Comparison of ENCODE assay signal across 24 cellular contexts in the genomic region with DNA sequence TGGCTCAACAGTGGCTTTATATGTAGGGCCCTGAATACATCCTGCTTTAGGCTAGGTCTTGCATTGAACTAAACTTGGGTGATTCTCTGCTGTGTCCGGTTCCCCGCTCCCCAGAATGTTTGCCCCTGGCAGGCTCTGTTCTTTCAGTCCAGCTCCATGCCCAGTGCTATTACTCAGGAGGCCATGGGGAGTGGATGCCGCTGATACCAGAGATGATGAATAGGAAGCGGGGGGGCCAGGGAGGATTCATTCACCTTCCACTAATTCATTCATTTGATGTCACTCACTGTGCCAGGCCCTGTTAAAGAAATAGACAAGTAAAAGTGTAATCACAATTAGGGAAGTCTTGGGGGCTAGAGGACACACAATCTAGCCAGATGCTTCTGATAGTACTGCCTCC.
"Had no signal": no experiment of that assay in that cellular context is flagged by ENCODE, and none has a peak within 500 bp of the region (broad histone marks: within the 10 kb centered on the region; RNA-seq: fewer than 3 reads in every experiment).

No MANE protein-coding gene starts in this region.

- H3K27me3 Mint-ChIP-seq: activated CD4-positive, alpha-beta T cell treated with anti-CD3 and anti-CD28 coated beads, Interleukin-2, amount 10 ng/mL, durations not matched to agents 7 days and 5 days; activated CD8-positive, alpha-beta T cell treated with anti-CD3 and anti-CD28 coated beads for 36 hours; naive B cell had no signal

- H3K9me3 Mint-ChIP-seq: activated CD4-positive, alpha-beta T cell treated with anti-CD3 and anti-CD28 coated beads, Interleukin-2, amount 10 ng/mL, durations not matched to agents 7 days and 5 days; activated CD8-positive, alpha-beta T cell treated with anti-CD3 and anti-CD28 coated beads for 36 hours; activated naive CD4-positive, alpha-beta T cell treated with anti-CD3 and anti-CD28 coated beads, Interleukin-2, amount 10 ng/mL, durations not matched to agents 7 days and 5 days; naive B cell; stimulated activated memory B cell treated with anti-CD40 and anti-IgM and Interleukin-4, amounts not matched to agents 10 μg/mL and 1 μg/mL and 100 μg/mL, for 72 hours; T-cell had no signal

- H3K27ac ChIP-seq: body of pancreas, coronary artery, heart right ventricle, right lobe of liver, skin epidermis, stomach, upper lobe of right lung, WERI-Rb-1 had no signal

- H3K36me3 Mint-ChIP-seq: activated CD8-positive, alpha-beta memory T cell treated with anti-CD3 and anti-CD28 coated beads, Interleukin-2, amount 10 ng/mL, durations not matched to agents 7 days and 5 days; activated naive CD4-positive, alpha-beta T cell treated with anti-CD3 and anti-CD28 coated beads, Interleukin-2, amount 10 ng/mL, durations not matched to agents 7 days and 5 days; naive B cell; stimulated activated memory B cell treated with anti-CD40 and anti-IgM and Interleukin-4, amounts not matched to agents 10 μg/mL and 1 μg/mL and 100 μg/mL, for 72 hours; T-cell had no signal

- H3K4me1 Mint-ChIP-seq: activated CD4-positive, alpha-beta T cell treated with anti-CD3 and anti-CD28 coated beads, Interleukin-2, amount 10 ng/mL, durations not matched to agents 7 days and 5 days; activated CD8-positive, alpha-beta memory T cell treated with anti-CD3 and anti-CD28 coated beads, Interleukin-2, amount 10 ng/mL, durations not matched to agents 7 days and 5 days; activated naive CD4-positive, alpha-beta T cell treated with anti-CD3 and anti-CD28 coated beads, Interleukin-2, amount 10 ng/mL, durations not matched to agents 7 days and 5 days; naive B cell; stimulated activated memory B cell treated with anti-CD40 and anti-IgM and Interleukin-4, amounts not matched to agents 10 μg/mL and 1 μg/mL and 100 μg/mL, for 72 hours; T-cell had no signal

- H3K4me3 ChIP-seq: body of pancreas, coronary artery, heart right ventricle, lung, right lobe of liver, skin epidermis, stomach, upper lobe of right lung had no signal

- DNase-seq: activated CD4-positive, alpha-beta T cell treated with anti-CD3 and anti-CD28 coated beads, Interleukin-2, amount 10 ng/mL, durations not matched to agents 7 days and 5 days; activated CD4-positive, CD25-positive, alpha-beta regulatory T cell treated with anti-CD3 and anti-CD28 coated beads, Interleukin-2, amount 50 U/mL, for 72 hours; activated CD8-positive, alpha-beta memory T cell treated with anti-CD3 and anti-CD28 coated beads, Interleukin-2, amount 10 ng/mL, durations not matched to agents 7 days and 5 days; activated CD8-positive, alpha-beta T cell treated with anti-CD3 and anti-CD28 coated beads for 36 hours; activated effector memory CD4-positive, alpha-beta T cell treated with anti-CD3 and anti-CD28 coated beads, Interleukin-2, amount 50 U/mL, for 16 hours; activated naive CD4-positive, alpha-beta T cell treated with anti-CD3 and anti-CD28 coated beads, Interleukin-2, amount 10 ng/mL, durations not matched to agents 7 days and 5 days; activated T-cell treated with anti-CD3 and anti-CD28 coated beads for 4 hours; body of pancreas; erythroblast; heart right ventricle; naive B cell; occipital lobe; stimulated activated CD4-positive, alpha-beta T cell treated with anti-CD3 and anti-CD28 coated beads, Interleukin-2, amount 100 ng/mL, for 24 hours; stomach; T-cell; upper lobe of right lung; WERI-Rb-1 had no signal

- H3K27ac Mint-ChIP-seq: activated CD4-positive, alpha-beta T cell treated with anti-CD3 and anti-CD28 coated beads, Interleukin-2, amount 10 ng/mL, durations not matched to agents 7 days and 5 days; activated CD8-positive, alpha-beta memory T cell treated with anti-CD3 and anti-CD28 coated beads, Interleukin-2, amount 10 ng/mL, durations not matched to agents 7 days and 5 days; activated CD8-positive, alpha-beta T cell treated with anti-CD3 and anti-CD28 coated beads for 36 hours; activated naive CD4-positive, alpha-beta T cell treated with anti-CD3 and anti-CD28 coated beads, Interleukin-2, amount 10 ng/mL, durations not matched to agents 7 days and 5 days; naive B cell; stimulated activated memory B cell treated with anti-CD40 and anti-IgM and Interleukin-4, amounts not matched to agents 10 μg/mL and 1 μg/mL and 100 μg/mL, for 72 hours; T-cell had no signal

- H3K9me3 ChIP-seq: body of pancreas, heart right ventricle, right lobe of liver, stomach, upper lobe of right lung had no signal

- FAIRE-seq: keratinocyte, TTC549 had no signal

- H3K4me3 Mint-ChIP-seq: activated CD4-positive, alpha-beta T cell treated with anti-CD3 and anti-CD28 coated beads, Interleukin-2, amount 10 ng/mL, durations not matched to agents 7 days and 5 days; activated CD8-positive, alpha-beta memory T cell treated with anti-CD3 and anti-CD28 coated beads, Interleukin-2, amount 10 ng/mL, durations not matched to agents 7 days and 5 days; activated CD8-positive, alpha-beta T cell treated with anti-CD3 and anti-CD28 coated beads for 36 hours; activated naive CD4-positive, alpha-beta T cell treated with anti-CD3 and anti-CD28 coated beads, Interleukin-2, amount 10 ng/mL, durations not matched to agents 7 days and 5 days; naive B cell; stimulated activated memory B cell treated with anti-CD40 and anti-IgM and Interleukin-4, amounts not matched to agents 10 μg/mL and 1 μg/mL and 100 μg/mL, for 72 hours; T-cell had no signal

- H3K4me1 ChIP-seq: body of pancreas, heart right ventricle, upper lobe of right lung had no signal

- H3K27me3 ChIP-seq: body of pancreas, right lobe of liver, upper lobe of right lung had no signal

- H3K36me3 ChIP-seq: heart right ventricle, right lobe of liver, stomach, upper lobe of right lung, WERI-Rb-1 had no signal
